19 cellular contexts compared by ENCODE assay signal in the genomic region with DNA sequence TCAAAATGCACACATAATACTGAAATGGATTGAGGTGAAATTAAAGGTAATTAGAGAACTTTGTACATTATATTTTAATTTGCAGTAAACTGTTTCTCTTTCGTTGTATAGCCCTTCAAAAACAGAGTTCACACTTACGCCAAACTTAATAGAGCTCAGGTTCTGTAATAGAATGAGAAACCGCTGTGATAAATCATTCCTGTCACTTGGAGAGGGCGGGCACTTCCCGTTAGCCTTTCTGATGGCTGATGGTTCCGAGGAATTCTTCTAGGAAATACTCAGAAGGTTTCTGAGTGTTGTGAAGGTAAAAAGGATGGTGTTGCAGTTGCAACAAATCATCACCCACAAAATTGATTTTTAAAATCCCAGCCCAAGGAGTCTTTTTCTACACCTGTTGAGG.
DNase-seq lines count a peak whose midpoint lies in the region; ATAC-seq and TF ChIP-seq lines count a peak whose summit lies in the region.
"Had no signal": no experiment of that assay in that cellular context is flagged by ENCODE, and none has a peak within 500 bp of the region (broad histone marks: within the 10 kb centered on the region; RNA-seq: fewer than 3 reads in every experiment).

No MANE protein-coding gene starts in this region.

- H3K4me2 ChIP-seq in BLaER1 (peak overlapping the region; percentile 86), SU-DHL-6 (ENCODE audit: low read depth, low read length, poor library complexity, severe bottlenecking) (peak overlapping the region; percentile 38)
- H3K4me2 ChIP-seq: GM23338 had no signal

- H3K27ac Mint-ChIP-seq in IgD-negative memory B cell (peak overlapping the region; percentile 83 to 93 (median 92)), natural killer cell (peak overlapping the region in 1 of 2 donors; percentile 53)
- H3K27ac Mint-ChIP-seq: GM23338 had no signal

- WGBS in suprapubic skin = 82% methylated on average over 6 of the region's 6 CpGs
- 44% methylated on average over 6 of the region's 6 CpGs for WGBS in esophagus squamous epithelium, 2 donors

- TF ChIP-seq EP300 in suprapubic skin (IDR thresholded peaks at IDR 0.05) = no peak

- TF ChIP-seq CTCF in SU-DHL-6 (IDR thresholded peaks at IDR 0.05; ENCODE audit: insufficient read depth, low read length, poor library complexity, severe bottlenecking) = no peak
- no peak for TF ChIP-seq CTCF in natural killer cell (IDR thresholded peaks at IDR 0.05)
- no peak for TF ChIP-seq CTCF in suprapubic skin (IDR thresholded peaks at IDR 0.05)
- TF ChIP-seq CTCF in esophagus squamous epithelium (IDR thresholded peaks at IDR 0.05) = no peak

- H3K9ac ChIP-seq in BLaER1 = no peak overlapping the region
- no peak overlapping the region for H3K9ac ChIP-seq in SU-DHL-6 (ENCODE audit: low read length)

- H4K20me1 ChIP-seq in BLaER1 (no peaks in the 10 kb centered on the region), SU-DHL-6 (ENCODE audit: low read depth, low read length) (no peaks in the 10 kb centered on the region)

- no peaks in the 10 kb centered on the region for H3K9me2 ChIP-seq in SU-DHL-6 (replicated peaks; ENCODE audit: insufficient read depth, low read length)

- peaks cover under 1% of the 10 kb centered on the region for H3K27me3 Mint-ChIP-seq in IgD-negative memory B cell
- peaks cover 0 to 3% of the 10 kb centered on the region in 2 donors for H3K27me3 Mint-ChIP-seq in natural killer cell (ENCODE audit: low read depth in 2 of 2)

- H3K36me3 ChIP-seq in BLaER1 = no peaks in the 10 kb centered on the region
- no peaks in the 10 kb centered on the region for H3K36me3 ChIP-seq in SU-DHL-6 (ENCODE audit: low read length)
- no peaks in the 10 kb centered on the region for H3K36me3 ChIP-seq in suprapubic skin
- no peaks in the 10 kb centered on the region for H3K36me3 ChIP-seq in esophagus squamous epithelium
- H3K36me3 ChIP-seq: MG63 had no signal

- ATAC-seq in natural killer cell (no peak), GM18517 (IDR thresholded peaks at IDR 0.05; ENCODE audit: unreplicated experiment) (no peak)
- ATAC-seq: GM12878, GM23338, HepG2 had no signal

- H3K36me3 Mint-ChIP-seq in IgD-negative memory B cell (no peaks in the 10 kb centered on the region), natural killer cell (no peaks in the 10 kb centered on the region)

- H3K9me3 Mint-ChIP-seq in IgD-negative memory B cell (no peaks in the 10 kb centered on the region), natural killer cell (no peaks in the 10 kb centered on the region)
- H3K9me3 Mint-ChIP-seq: GM23338 had no signal

- H3K27ac ChIP-seq in BLaER1 = peak overlapping the region; percentile 83
- H3K27ac ChIP-seq in SU-DHL-6 (ENCODE audit: low read depth, low read length) = no peak overlapping the region
- no peak overlapping the region for H3K27ac ChIP-seq in suprapubic skin
- no peak overlapping the region for H3K27ac ChIP-seq in esophagus squamous epithelium
- H3K27ac ChIP-seq: RWPE1 had no signal

- H3K4me3 ChIP-seq in BLaER1 (no peak overlapping the region), SU-DHL-6 (ENCODE audit: insufficient read depth, low read length, poor library complexity, severe bottlenecking) (no peak overlapping the region), suprapubic skin (no peak overlapping the region), esophagus squamous epithelium (no peak overlapping the region)
- H3K4me3 ChIP-seq: GM12878, GM23338, MG63 had no signal

- intact Hi-C loops in natural killer cell (cut with micrococcal nuclease) (no loop called here), esophagus squamous epithelium (cut with DNase I) (no loop called here)

- H3F3A ChIP-seq in SU-DHL-6 (ENCODE audit: insufficient read depth) = no peaks in the 10 kb centered on the region

- H3K4me1 Mint-ChIP-seq in IgD-negative memory B cell (peaks cover 44 to 59% (median 50%) of the 10 kb centered on the region in 3 donors), natural killer cell (peaks cover 22 to 38% of the 10 kb centered on the region in 2 donors)

- H2AFZ ChIP-seq in SU-DHL-6 (ENCODE audit: low read depth, low read length, severe bottlenecking) = peak overlapping the region; percentile 60
- H2AFZ ChIP-seq: GM23338 had no signal

- H3K79me2 ChIP-seq in SU-DHL-6 (ENCODE audit: insufficient read depth, low read length) = no peaks in the 10 kb centered on the region

- H3K9me3 ChIP-seq in BLaER1 (no peaks in the 10 kb centered on the region), SU-DHL-6 (ENCODE audit: insufficient read depth, low read length) (no peaks in the 10 kb centered on the region), suprapubic skin (no peaks in the 10 kb centered on the region), esophagus squamous epithelium (no peaks in the 10 kb centered on the region)
- H3K9me3 ChIP-seq: MG63 had no signal

- peaks cover 97% of the 10 kb centered on the region for H3K4me1 ChIP-seq in BLaER1
- peaks cover 21% of the 10 kb centered on the region for H3K4me1 ChIP-seq in suprapubic skin
- no peaks in the 10 kb centered on the region for H3K4me1 ChIP-seq in esophagus squamous epithelium

- peak overlapping the region in 3 of 4 donors; percentile 75 to 92 (median 78) for H3K4me3 Mint-ChIP-seq in IgD-negative memory B cell
- H3K4me3 Mint-ChIP-seq in natural killer cell = peak overlapping the region; percentile 17
- H3K4me3 Mint-ChIP-seq: GM23338 had no signal

- DNase-seq in natural killer cell = no peak
- no peak for DNase-seq in suprapubic skin (ENCODE audit: low spot score in 2 of 2)
- no peak for DNase-seq in esophagus squamous epithelium (lab: John Stamatoyannopoulos, UW)
- DNase-seq in DMS53 (lab: John Stamatoyannopoulos, UW) = no peak
- DNase-seq: ACHN, DMS153, EL, MG63, NCI-H1048, NCI-H2081, NCI-H774 had no signal

- TF ChIP-seq POLR2A in suprapubic skin (IDR thresholded peaks at IDR 0.05) = no peak
- TF ChIP-seq POLR2A in esophagus squamous epithelium (IDR thresholded peaks at IDR 0.05) = no peak

- H3K27me3 ChIP-seq in BLaER1 = no peaks in the 10 kb centered on the region
- H3K27me3 ChIP-seq in SU-DHL-6 (ENCODE audit: low read length) = no peaks in the 10 kb centered on the region
- H3K27me3 ChIP-seq in suprapubic skin = peaks cover 4% of the 10 kb centered on the region
- peaks cover 0 to 33% (median 0%) of the 10 kb centered on the region in 4 donors for H3K27me3 ChIP-seq in esophagus squamous epithelium
- H3K27me3 ChIP-seq: MG63 had no signal
